ENCODE assay signal across 8 cellular contexts in the genomic region with DNA sequence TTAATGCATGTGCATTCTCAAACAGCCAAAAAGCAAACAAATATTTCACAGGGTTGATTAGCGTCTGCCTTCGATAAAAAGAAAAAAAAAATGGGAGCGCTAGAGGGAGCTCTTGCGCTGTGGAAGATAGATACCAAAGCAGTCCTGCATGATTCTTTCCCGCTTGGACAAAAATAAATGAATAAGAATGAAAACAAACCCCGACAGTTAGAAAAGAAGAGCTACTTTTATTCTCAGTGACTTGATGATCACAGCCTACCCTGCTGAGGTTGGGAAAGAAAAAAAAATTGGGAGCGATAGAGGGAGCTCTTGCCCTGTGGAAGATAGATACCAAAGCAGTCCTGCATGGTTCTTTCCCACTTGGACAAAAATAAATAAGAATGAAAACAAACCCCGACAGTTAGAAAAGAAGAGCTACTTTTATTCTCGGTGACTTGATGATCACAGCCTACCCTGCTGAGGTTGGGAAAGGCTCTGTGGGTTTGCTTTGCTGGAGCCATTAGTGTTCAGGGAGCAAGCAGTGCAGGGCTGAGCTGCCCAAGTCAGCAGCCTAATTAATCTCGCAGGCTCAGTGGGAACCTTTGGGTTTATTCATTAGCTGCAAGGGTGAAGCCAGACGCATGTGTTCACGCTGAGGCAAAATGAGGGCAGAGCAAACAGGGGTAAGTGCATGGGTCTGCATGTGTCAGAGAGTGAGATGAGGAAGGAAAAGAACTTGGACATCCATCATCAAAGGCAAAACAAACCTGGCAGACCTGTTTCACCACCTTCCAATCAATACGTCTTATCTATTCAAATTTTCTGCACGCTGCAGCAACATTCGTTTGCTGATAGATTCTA.
DNase-seq lines count a peak whose midpoint lies in the region; ATAC-seq and TF ChIP-seq lines count a peak whose summit lies in the region.

No MANE protein-coding gene starts in this region.

- H3K36me3 ChIP-seq in Karpas-422 (ENCODE audit: insufficient read depth, low read length) (no peaks in the 10 kb centered on the region), sigmoid colon (no peaks in the 10 kb centered on the region)

- intact Hi-C loops in activated naive CD4-positive, alpha-beta T cell treated with anti-CD3 and anti-CD28 coated beads for 36 hours (cut with micrococcal nuclease): loop anchor here (5.0 kb wide), 1 partner anchor 585 kb away; no protein-coding TSS in a partner anchor
- intact Hi-C loops in sigmoid colon (cut with DNase I): no loop called here

- peaks cover 23% of the 10 kb centered on the region for H3K4me1 ChIP-seq in Karpas-422 (ENCODE audit: low read length)
- H3K4me1 ChIP-seq in sigmoid colon: no peaks in the 10 kb centered on the region

- WGBS in sigmoid colon, 2 donors: 3 to 8% methylated on average over 15 of the region's 15 CpGs

- peak overlapping the region; percentile 64 for H3K4me2 ChIP-seq in Karpas-422 (ENCODE audit: low read depth, low read length, poor library complexity, severe bottlenecking)

- no peak overlapping the region for H3K27ac ChIP-seq in Karpas-422 (ENCODE audit: low read length)
- H3K27ac ChIP-seq in VCaP: no peak overlapping the region
- H3K27ac ChIP-seq in sigmoid colon: no peak overlapping the region

- peak overlapping the region; percentile 49 for H3K9ac ChIP-seq in Karpas-422 (ENCODE audit: low read length)

- CTCF ChIA-PET in activated naive CD4-positive, alpha-beta T cell treated with anti-CD3 and anti-CD28 coated beads for 36 hours (lab: Charles Lee): interaction anchor here (0.6 to 1.5 kb wide), 16 partner anchors 8 to 1417 kb away, joined by 3 to 6 read pairs (median 3); no protein-coding TSS in a partner anchor

- no peaks in the 10 kb centered on the region for H4K20me1 ChIP-seq in Karpas-422 (ENCODE audit: insufficient read depth, low read depth, low read length)

- TF ChIP-seq CTCF in VCaP (conservative IDR thresholded peaks at IDR 0.05): peak; percentile 70
- peak in 1 of 4 experiments; percentile 25 for TF ChIP-seq CTCF in sigmoid colon (IDR thresholded peaks at IDR 0.05)

- H3K4me3 ChIP-seq in Karpas-422 (ENCODE audit: low read length): peak overlapping the region; percentile 36; the same call in 1 of the 2 replicates
- no peak overlapping the region for H3K4me3 ChIP-seq in sigmoid colon

- no peak for TF ChIP-seq POLR2A in sigmoid colon (IDR thresholded peaks at IDR 0.05)

- H3K4me1 Mint-ChIP-seq in activated naive CD4-positive, alpha-beta T cell treated with anti-CD3 and anti-CD28 coated beads for 36 hours (ENCODE audit: low read depth): peaks cover 5% of the 10 kb centered on the region

- peaks cover 5% of the 10 kb centered on the region for H3K27me3 Mint-ChIP-seq in activated naive CD4-positive, alpha-beta T cell treated with anti-CD3 and anti-CD28 coated beads for 36 hours (ENCODE audit: low read depth)

- peak; percentile 5 for DNase-seq in activated naive CD4-positive, alpha-beta T cell treated with anti-CD3 and anti-CD28 coated beads for 36 hours
- DNase-seq in activated naive CD4-positive, alpha-beta T cell (lab: John Stamatoyannopoulos, UW): no peak
- DNase-seq in Karpas-422: peak; percentile 81
- DNase-seq in kidney glomerular epithelial cell (lab: John Stamatoyannopoulos, UW): peak; percentile 21
- DNase-seq in ureter (ENCODE audit: low spot score): no peak
- no peak for DNase-seq in sigmoid colon

- no peak for TF ChIP-seq EP300 in sigmoid colon (IDR thresholded peaks at IDR 0.05)

- no peaks in the 10 kb centered on the region for H3K9me3 Mint-ChIP-seq in activated naive CD4-positive, alpha-beta T cell treated with anti-CD3 and anti-CD28 coated beads for 36 hours

- peak overlapping the region; percentile 54; the same call in 1 of the 2 replicates for H2AFZ ChIP-seq in Karpas-422 (ENCODE audit: low read length)

- H3K4me3 Mint-ChIP-seq in activated naive CD4-positive, alpha-beta T cell treated with anti-CD3 and anti-CD28 coated beads for 36 hours: no peak overlapping the region

- no peak overlapping the region for H3K27ac Mint-ChIP-seq in activated naive CD4-positive, alpha-beta T cell treated with anti-CD3 and anti-CD28 coated beads for 36 hours

- H3K27me3 ChIP-seq in Karpas-422 (ENCODE audit: low read length) (no peaks in the 10 kb centered on the region), sigmoid colon (no peaks in the 10 kb centered on the region)

- no peak for ATAC-seq in GM21619 (IDR thresholded peaks at IDR 0.05; ENCODE audit: unreplicated experiment)

- H3K9me2 ChIP-seq in Karpas-422 (replicated peaks; ENCODE audit: insufficient read depth, low read length): no peaks in the 10 kb centered on the region

- no peaks in the 10 kb centered on the region for H3K9me3 ChIP-seq in Karpas-422 (ENCODE audit: low read length)
- H3K9me3 ChIP-seq in sigmoid colon: no peaks in the 10 kb centered on the region

- no peaks in the 10 kb centered on the region for H3K79me2 ChIP-seq in Karpas-422 (ENCODE audit: low read length)

- H3K36me3 Mint-ChIP-seq in activated naive CD4-positive, alpha-beta T cell treated with anti-CD3 and anti-CD28 coated beads for 36 hours (ENCODE audit: low read depth): no peaks in the 10 kb centered on the region

Comparison
In these comparisons a context has a peak if more than half of its experiments do, and no peak if none do; other contexts are left out.
1. DNase-seq: peak in activated naive CD4-positive, alpha-beta T cell treated with anti-CD3 and anti-CD28 coated beads for 36 hours (single experiment), Karpas-422 (single experiment) and kidney glomerular epithelial cell (single experiment); none in activated naive CD4-positive, alpha-beta T cell (0 of 4), ureter (single experiment) and sigmoid colon (single experiment).